ENCODE assay signal across 18 cellular contexts in the genomic region with DNA sequence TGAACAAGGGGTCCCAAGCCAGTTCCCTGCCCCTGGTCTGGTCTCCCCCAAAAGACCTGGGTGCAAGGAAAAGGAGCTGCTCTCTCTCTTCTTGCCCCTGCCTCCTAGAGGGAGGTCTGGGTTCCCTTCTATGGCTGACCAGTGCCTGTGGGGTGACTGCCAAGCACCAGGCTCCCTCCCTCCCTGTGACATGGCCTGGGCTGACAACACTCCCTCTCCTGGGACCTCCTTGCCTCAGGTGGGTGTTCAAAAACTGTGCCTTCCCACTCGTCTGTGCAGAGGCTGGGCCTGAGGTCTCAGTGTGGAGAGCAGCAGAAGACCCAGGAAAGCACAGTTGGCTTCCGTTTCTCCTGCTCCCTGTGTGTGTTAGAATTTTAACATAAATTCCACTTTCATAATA. TPM values are rescaled to one million over a fixed set of nuclear protein-coding genes. Genes with fewer than 3 reads are reported as not detected.
DNase-seq lines count a peak whose midpoint lies in the region; ATAC-seq, FAIRE-seq and TF ChIP-seq lines count a peak whose summit lies in the region.
"Had no signal": no experiment of that assay in that cellular context is flagged by ENCODE, and none has a peak within 500 bp of the region (broad histone marks: within the 10 kb centered on the region; RNA-seq: fewer than 3 reads in every experiment).

No MANE protein-coding gene starts in this region.

- H3K4me1 ChIP-seq in kidney (ENCODE audit: control insufficient read depth in 1 of 2, insufficient read depth in 1 of 2, low read depth in 1 of 2, low read length in 2 of 2): peaks cover 4 to 6% of the 10 kb centered on the region in 2 donors

- H3K4me3 Mint-ChIP-seq in activated naive CD4-positive, alpha-beta T cell treated with anti-CD3 and anti-CD28 coated beads, Interleukin-2, amount 10 ng/mL, durations not matched to agents 7 days and 5 days: no peak overlapping the region
- no peak overlapping the region for H3K4me3 Mint-ChIP-seq in stimulated activated naive B cell treated with anti-CD40 and anti-IgM and Interleukin-4, amounts not matched to agents 10 μg/mL and 1 μg/mL and 100 μg/mL, for 72 hours
- H3K4me3 Mint-ChIP-seq: CD8-positive, alpha-beta memory T cell had no signal

- no peak for DNase-seq in activated naive CD4-positive, alpha-beta T cell treated with anti-CD3 and anti-CD28 coated beads, Interleukin-2, amount 10 ng/mL, durations not matched to agents 7 days and 5 days
- no peak for DNase-seq in activated naive CD4-positive, alpha-beta T cell treated with anti-CD3 and anti-CD28 coated beads, Interleukin-2, amount 50 U/mL, for 16 hours
- DNase-seq in kidney (peak; percentile 53), NCI-H226 (no peak), NCI-H1694 treated with DMSO at 0.1 percent for 48 hours (lab: John Stamatoyannopoulos, UW) (no peak)
- no peak for DNase-seq in stimulated activated naive B cell treated with anti-CD40 and anti-IgM and Interleukin-4, amounts not matched to agents 10 μg/mL and 1 μg/mL and 100 μg/mL, for 72 hours
- DNase-seq: 8988T; CD8-positive, alpha-beta memory T cell; COR-L47; GDM1 had no signal

- no peak overlapping the region for H3K9ac ChIP-seq in kidney (ENCODE audit: low read length in 2 of 2)

- peak overlapping the region; percentile 64 for H3K27ac Mint-ChIP-seq in activated naive CD4-positive, alpha-beta T cell treated with anti-CD3 and anti-CD28 coated beads, Interleukin-2, amount 10 ng/mL, durations not matched to agents 7 days and 5 days
- peak overlapping the region; percentile 81 for H3K27ac Mint-ChIP-seq in stimulated activated naive B cell treated with anti-CD40 and anti-IgM and Interleukin-4, amounts not matched to agents 10 μg/mL and 1 μg/mL and 100 μg/mL, for 72 hours

- CTCF ChIA-PET in activated naive CD4-positive, alpha-beta T cell treated with anti-CD3 and anti-CD28 coated beads, Interleukin-2, amount 10 ng/mL, durations not matched to agents 7 days and 5 days (lab: Charles Lee): no interaction called here

- ATAC-seq in stimulated activated naive B cell treated with anti-CD40 and anti-IgM and Interleukin-4, amounts not matched to agents 10 μg/mL and 1 μg/mL and 100 μg/mL, for 72 hours (replicated peaks): no peak
- ATAC-seq in GM19395 (IDR thresholded peaks at IDR 0.05; ENCODE audit: unreplicated experiment): no peak
- ATAC-seq: K562 had no signal

- H3K27me3 Mint-ChIP-seq in activated naive CD4-positive, alpha-beta T cell treated with anti-CD3 and anti-CD28 coated beads, Interleukin-2, amount 10 ng/mL, durations not matched to agents 7 days and 5 days: no peaks in the 10 kb centered on the region
- H3K27me3 Mint-ChIP-seq in stimulated activated naive B cell treated with anti-CD40 and anti-IgM and Interleukin-4, amounts not matched to agents 10 μg/mL and 1 μg/mL and 100 μg/mL, for 72 hours: no peaks in the 10 kb centered on the region
- H3K27me3 Mint-ChIP-seq: CD8-positive, alpha-beta memory T cell had no signal

- H3K4me1 Mint-ChIP-seq in activated naive CD4-positive, alpha-beta T cell treated with anti-CD3 and anti-CD28 coated beads, Interleukin-2, amount 10 ng/mL, durations not matched to agents 7 days and 5 days: peaks cover 14% of the 10 kb centered on the region
- peaks cover 18 to 27% of the 10 kb centered on the region in 2 donors for H3K4me1 Mint-ChIP-seq in stimulated activated naive B cell treated with anti-CD40 and anti-IgM and Interleukin-4, amounts not matched to agents 10 μg/mL and 1 μg/mL and 100 μg/mL, for 72 hours

- peaks cover 16% of the 10 kb centered on the region; the same call in 1 of the 2 replicates for H3K36me3 ChIP-seq in KOPT-K1 (ENCODE audit: insufficient read depth, low read length)
- H3K36me3 ChIP-seq in kidney (ENCODE audit: control insufficient read depth in 1 of 2, insufficient read depth in 2 of 2, low read length in 2 of 2): peaks cover 2 to 3% of the 10 kb centered on the region in 2 donors

- peaks cover 2% of the 10 kb centered on the region for H3K36me3 Mint-ChIP-seq in activated naive CD4-positive, alpha-beta T cell treated with anti-CD3 and anti-CD28 coated beads, Interleukin-2, amount 10 ng/mL, durations not matched to agents 7 days and 5 days
- H3K36me3 Mint-ChIP-seq in stimulated activated naive B cell treated with anti-CD40 and anti-IgM and Interleukin-4, amounts not matched to agents 10 μg/mL and 1 μg/mL and 100 μg/mL, for 72 hours: peaks cover 20 to 36% of the 10 kb centered on the region in 2 donors

- H3K27ac ChIP-seq in KOPT-K1 (ENCODE audit: low read depth, low read length, poor library complexity, severe bottlenecking) (peak overlapping the region; percentile 82), kidney (ENCODE audit: low read depth in 2 of 2, low read length in 2 of 2) (no peak overlapping the region)
- H3K27ac ChIP-seq: BLaER1 treated with 17β-estradiol and CSF1 and Interleukin-3, amounts not matched to agents 10 nM and 100 nM had no signal

- H3K9me3 ChIP-seq in KOPT-K1 (ENCODE audit: insufficient read depth, low read length, poor library complexity, severe bottlenecking): no peaks in the 10 kb centered on the region
- H3K9me3 ChIP-seq in kidney (ENCODE audit: control insufficient read depth in 1 of 2, low read length in 2 of 2): no peaks in the 10 kb centered on the region
- H3K9me3 ChIP-seq: BLaER1 treated with 17β-estradiol and CSF1 and Interleukin-3, amounts not matched to agents 10 nM and 100 nM; HAP-1 had no signal

- H3K9me3 Mint-ChIP-seq in activated naive CD4-positive, alpha-beta T cell treated with anti-CD3 and anti-CD28 coated beads, Interleukin-2, amount 10 ng/mL, durations not matched to agents 7 days and 5 days: no peaks in the 10 kb centered on the region
- no peaks in the 10 kb centered on the region for H3K9me3 Mint-ChIP-seq in stimulated activated naive B cell treated with anti-CD40 and anti-IgM and Interleukin-4, amounts not matched to agents 10 μg/mL and 1 μg/mL and 100 μg/mL, for 72 hours
- H3K9me3 Mint-ChIP-seq: CD8-positive, alpha-beta memory T cell had no signal

- no peak overlapping the region for H3K4me3 ChIP-seq in kidney (ENCODE audit: low read length in 2 of 2)
- H3K4me3 ChIP-seq: BLaER1 treated with 17β-estradiol and CSF1 and Interleukin-3, amounts not matched to agents 10 nM and 100 nM; HAP-1; K562 had no signal

- no peak for TF ChIP-seq CTCF in kidney (IDR thresholded peaks at IDR 0.05; ENCODE audit: borderline replicate concordance, extremely low read depth, insufficient read depth)

- intact Hi-C loops in kidney (cut with DNase I): no loop called here

- FAIRE-seq in kidney (lab: Jason Lieb, UNC): no peak
- FAIRE-seq: D721Med, GM12892, GM18507, K562 had no signal

RNA-seq across cellular contexts. Expression of gene ZNF446, which starts 4.7 kb away (rescaled TPM):
- total RNA-seq in kidney: 13.3 TPM
- 12.6 TPM for polyA plus RNA-seq in kidney (ENCODE audit: insufficient read depth, low read depth, low replicate concordance)

RNA-seq across cellular contexts. Expression of gene ZNF324, which starts 14.0 kb away (rescaled TPM):
- 13.0 TPM for total RNA-seq in kidney
- 3.9 TPM for polyA plus RNA-seq in kidney (ENCODE audit: insufficient read depth, low read depth, low replicate concordance)

RNA-seq across cellular contexts. Expression of gene ZNF324B, which starts 29.4 kb away (rescaled TPM):
- total RNA-seq in kidney: 9.9 TPM
- 3.4 TPM for polyA plus RNA-seq in kidney (ENCODE audit: insufficient read depth, low read depth, low replicate concordance)

RNA-seq across cellular contexts. Expression of gene SLC27A5, which starts 31.0 kb away (rescaled TPM):
- 10.8 TPM for total RNA-seq in kidney
- polyA plus RNA-seq in kidney (ENCODE audit: insufficient read depth, low read depth, low replicate concordance): 41.5 TPM

RNA-seq across cellular contexts. Expression of gene ZBTB45, which starts 38.8 kb away (rescaled TPM):
- 16.9 TPM for total RNA-seq in kidney
- 7.7 TPM for polyA plus RNA-seq in kidney (ENCODE audit: insufficient read depth, low read depth, low replicate concordance)
